ENCODE assay signal across 8 cellular contexts in genomic region chr5:167049043-167049663, GRCh38.
DNase-seq lines count a peak whose midpoint lies in the region; ATAC-seq, FAIRE-seq and TF ChIP-seq lines count a peak whose summit lies in the region.
"Had no signal": no experiment of that assay in that cellular context is flagged by ENCODE, and none has a peak within 500 bp of the region (broad histone marks: within the 10 kb centered on the region; RNA-seq: fewer than 3 reads in every experiment).

No MANE protein-coding gene starts in this region.

- H3K4me3 ChIP-seq in NB4 (ENCODE audit: low read depth, low read length) = no peak overlapping the region
- H3K4me3 ChIP-seq: skin epidermis had no signal

- no peak overlapping the region for H3K27ac Mint-ChIP-seq in activated CD8-positive, alpha-beta T cell treated with anti-CD3 and anti-CD28 coated beads for 36 hours

- no peaks in the 10 kb centered on the region for H3K36me3 Mint-ChIP-seq in activated CD8-positive, alpha-beta T cell treated with anti-CD3 and anti-CD28 coated beads for 36 hours (ENCODE audit: low read depth)

- peak; percentile 39 for ATAC-seq in activated CD8-positive, alpha-beta T cell treated with anti-CD3 and anti-CD28 coated beads for 36 hours

- H3K27me3 Mint-ChIP-seq in activated CD8-positive, alpha-beta T cell treated with anti-CD3 and anti-CD28 coated beads for 36 hours = no peaks in the 10 kb centered on the region

- peak; percentile 91 for FAIRE-seq in H54 (lab: Jason Lieb, UNC)

- no peaks in the 10 kb centered on the region for H3K9me3 Mint-ChIP-seq in activated CD8-positive, alpha-beta T cell treated with anti-CD3 and anti-CD28 coated beads for 36 hours

- H3K4me1 Mint-ChIP-seq in activated CD8-positive, alpha-beta T cell treated with anti-CD3 and anti-CD28 coated beads for 36 hours (ENCODE audit: low read depth) = no peaks in the 10 kb centered on the region

- DNase-seq in GM10248 (ENCODE audit: extremely low spot score) (peak; percentile 11), H54 (ENCODE audit: insufficient read length, low spot score) (no peak), NB4 (ENCODE audit: low read depth) (peak; percentile 52), iPS-NIHi7 (ENCODE audit: extremely low spot score) (peak; percentile 33), NCI-H1048 (lab: John Stamatoyannopoulos, UW) (no peak)
- DNase-seq in activated CD8-positive, alpha-beta T cell treated with anti-CD3 and anti-CD28 coated beads for 36 hours = peak; percentile 45
- no peak for DNase-seq in effector CD4-positive, alpha-beta T cell

- CTCF ChIA-PET in GM10248 (lab: Yijun Ruan, JAX) = interaction anchor here (0.7 to 2.2 kb wide), 8 partner anchors 8 to 57 kb away, joined by 3 to 7 read pairs (median 4); no protein-coding TSS in a partner anchor
- CTCF ChIA-PET in activated CD8-positive, alpha-beta T cell treated with anti-CD3 and anti-CD28 coated beads for 36 hours (lab: Charles Lee) = interaction anchor here (0.8 kb wide), 1 partner anchor 14 kb away, joined by 4 read pairs; no protein-coding TSS in a partner anchor

- POLR2A ChIA-PET in GM10248 (lab: Yijun Ruan, JAX) = no interaction called here
- POLR2A ChIA-PET in activated CD8-positive, alpha-beta T cell treated with anti-CD3 and anti-CD28 coated beads for 36 hours (lab: Charles Lee) = no interaction called here

- no peak overlapping the region for H3K4me3 Mint-ChIP-seq in activated CD8-positive, alpha-beta T cell treated with anti-CD3 and anti-CD28 coated beads for 36 hours

- intact Hi-C loops in activated CD8-positive, alpha-beta T cell treated with anti-CD3 and anti-CD28 coated beads for 36 hours (cut with micrococcal nuclease) = no loop called here

- TF ChIP-seq POLR2A in H54 (IDR thresholded peaks at IDR 0.05; ENCODE audit: low read depth, low read length) (no peak), NB4 (IDR thresholded peaks at IDR 0.05; ENCODE audit: extremely low read depth, insufficient read length) (no peak)

- TF ChIP-seq CTCF in GM10248 (IDR thresholded peaks at IDR 0.05; ENCODE audit: control extremely low read depth, extremely low read depth, low read depth, missing control alignments) (peak; percentile 42), NB4 (IDR thresholded peaks at IDR 0.05; ENCODE audit: low read depth, low read length) (peak; percentile 56)
- peak; percentile 32 for TF ChIP-seq CTCF in activated CD8-positive, alpha-beta T cell treated with anti-CD3 and anti-CD28 coated beads for 36 hours (IDR thresholded peaks at IDR 0.05)

Comparison
In these comparisons a context has a peak if more than half of its experiments do, and no peak if none do; other contexts are left out.
1. DNase-seq: peak in GM10248 (single experiment), NB4 (single experiment), activated CD8-positive, alpha-beta T cell treated with anti-CD3 and anti-CD28 coated beads for 36 hours (single experiment) and iPS-NIHi7 (single experiment); none in H54 (single experiment), NCI-H1048 (single experiment) and effector CD4-positive, alpha-beta T cell (single experiment).
2. Peak in every context shown above with its lines, with median percentiles within 50 percentile points of each other: CTCF ChIP-seq.